Comparison of ENCODE assay signal across 15 cellular contexts in the genomic region with DNA sequence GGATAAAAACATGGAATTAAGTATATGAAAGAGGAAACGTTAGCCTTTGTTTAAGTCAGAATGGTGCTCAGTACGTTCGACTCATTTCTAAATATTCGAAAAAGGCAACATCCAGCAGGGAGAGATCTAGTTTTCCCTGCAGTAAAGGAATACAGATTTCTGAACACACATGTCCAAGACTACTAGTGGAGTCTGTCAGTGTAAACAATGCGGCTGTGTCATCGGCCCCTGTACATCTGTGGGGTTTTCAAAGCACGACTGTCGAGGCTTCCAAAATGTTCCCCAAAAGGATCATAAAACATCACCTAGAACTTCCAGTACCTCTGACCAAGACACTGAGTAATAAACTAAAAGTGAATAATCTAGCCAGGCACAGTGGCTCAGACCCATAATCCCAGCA.
DNase-seq lines count a peak whose midpoint lies in the region; ATAC-seq and TF ChIP-seq lines count a peak whose summit lies in the region.
"Had no signal": no experiment of that assay in that cellular context is flagged by ENCODE, and none has a peak within 500 bp of the region (broad histone marks: within the 10 kb centered on the region; RNA-seq: fewer than 3 reads in every experiment).

No MANE protein-coding gene starts in this region.

- H3K9me3 ChIP-seq in sigmoid colon: no peaks in the 10 kb centered on the region

- no peaks in the 10 kb centered on the region for H3K27me3 ChIP-seq in sigmoid colon
- H3K27me3 ChIP-seq: BLaER1 had no signal

- no peak overlapping the region for H3K27ac ChIP-seq in sigmoid colon
- H3K27ac ChIP-seq: BLaER1, GM23248 had no signal

- DNase-seq in stimulated activated naive CD8-positive, alpha-beta T cell treated with anti-CD3 and anti-CD28 coated beads, Interleukin-15, amount 100 ng/mL, for 72 hours: no peak
- DNase-seq in mesothelial cell of epicardium (ENCODE audit: low spot score in 2 of 2, unreplicated experiment in 2 of 2) (no peak), sigmoid colon (peak; percentile 57), D341Med (ENCODE audit: low spot score) (no peak), NK-92 (lab: John Stamatoyannopoulos, UW; ENCODE audit: unreplicated experiment) (no peak), NCI-H2107 treated with DMSO at 0.1 percent for 48 hours (lab: John Stamatoyannopoulos, UW; ENCODE audit: unreplicated experiment) (no peak)
- DNase-seq: 8988T; AML-193; CD4-positive, CD25-positive, alpha-beta regulatory T cell; DMS79; EL; GM23248 had no signal

- TF ChIP-seq EP300 in sigmoid colon (IDR thresholded peaks at IDR 0.05): no peak

- TF ChIP-seq CTCF in mesothelial cell of epicardium (IDR thresholded peaks at IDR 0.05; ENCODE audit: unreplicated experiment): no peak
- no peak for TF ChIP-seq CTCF in sigmoid colon (IDR thresholded peaks at IDR 0.05)

- no peak for ATAC-seq in stimulated activated naive CD8-positive, alpha-beta T cell treated with anti-CD3 and anti-CD28 coated beads, Interleukin-15, amount 100 ng/mL, for 72 hours
- ATAC-seq: HCT116 had no signal

- intact Hi-C loops in sigmoid colon (cut with DNase I): no loop called here

- peaks cover 13 to 26% (median 19%) of the 10 kb centered on the region in 4 donors for H3K36me3 ChIP-seq in sigmoid colon

- H3K9me3 Mint-ChIP-seq in stimulated activated naive CD8-positive, alpha-beta T cell treated with anti-CD3 and anti-CD28 coated beads, Interleukin-15, Interleukin-2, amounts not matched to agents 100 ng/mL and 50 ng/mL, for 24 hours: no peaks in the 10 kb centered on the region
- H3K9me3 Mint-ChIP-seq in stimulated activated naive CD8-positive, alpha-beta T cell treated with anti-CD3 and anti-CD28 coated beads, Interleukin-15, amount 100 ng/mL, for 72 hours: no peaks in the 10 kb centered on the region
- no peaks in the 10 kb centered on the region for H3K9me3 Mint-ChIP-seq in mesothelial cell of epicardium
- H3K9me3 Mint-ChIP-seq: CD4-positive, CD25-positive, alpha-beta regulatory T cell had no signal

- TF ChIP-seq POLR2A in sigmoid colon (IDR thresholded peaks at IDR 0.05): no peak

- H3K27ac Mint-ChIP-seq in stimulated activated naive CD8-positive, alpha-beta T cell treated with anti-CD3 and anti-CD28 coated beads, Interleukin-15, Interleukin-2, amounts not matched to agents 100 ng/mL and 50 ng/mL, for 24 hours: peak overlapping the region; percentile 26
- H3K27ac Mint-ChIP-seq in stimulated activated naive CD8-positive, alpha-beta T cell treated with anti-CD3 and anti-CD28 coated beads, Interleukin-15, amount 100 ng/mL, for 72 hours: no peak overlapping the region
- H3K27ac Mint-ChIP-seq in mesothelial cell of epicardium: peak overlapping the region; percentile 21
- H3K27ac Mint-ChIP-seq: CD4-positive, CD25-positive, alpha-beta regulatory T cell had no signal

- H3K36me3 Mint-ChIP-seq in stimulated activated naive CD8-positive, alpha-beta T cell treated with anti-CD3 and anti-CD28 coated beads, Interleukin-15, Interleukin-2, amounts not matched to agents 100 ng/mL and 50 ng/mL, for 24 hours (ENCODE audit: low read depth): peaks cover 18% of the 10 kb centered on the region
- peaks cover 15% of the 10 kb centered on the region for H3K36me3 Mint-ChIP-seq in mesothelial cell of epicardium
- H3K36me3 Mint-ChIP-seq: CD4-positive, CD25-positive, alpha-beta regulatory T cell had no signal

- H3K4me1 Mint-ChIP-seq in stimulated activated naive CD8-positive, alpha-beta T cell treated with anti-CD3 and anti-CD28 coated beads, Interleukin-15, Interleukin-2, amounts not matched to agents 100 ng/mL and 50 ng/mL, for 24 hours (ENCODE audit: low read depth): peaks cover 26% of the 10 kb centered on the region
- H3K4me1 Mint-ChIP-seq in stimulated activated naive CD8-positive, alpha-beta T cell treated with anti-CD3 and anti-CD28 coated beads, Interleukin-15, amount 100 ng/mL, for 72 hours: peaks cover 53% of the 10 kb centered on the region
- H3K4me1 Mint-ChIP-seq in mesothelial cell of epicardium: peaks cover 14% of the 10 kb centered on the region

- H3K4me1 ChIP-seq in sigmoid colon: peaks cover 0 to 25% (median 4%) of the 10 kb centered on the region in 4 donors

- no peak overlapping the region for H3K4me3 Mint-ChIP-seq in stimulated activated naive CD8-positive, alpha-beta T cell treated with anti-CD3 and anti-CD28 coated beads, Interleukin-15, Interleukin-2, amounts not matched to agents 100 ng/mL and 50 ng/mL, for 24 hours
- no peak overlapping the region for H3K4me3 Mint-ChIP-seq in stimulated activated naive CD8-positive, alpha-beta T cell treated with anti-CD3 and anti-CD28 coated beads, Interleukin-15, amount 100 ng/mL, for 72 hours
- no peak overlapping the region for H3K4me3 Mint-ChIP-seq in mesothelial cell of epicardium
- H3K4me3 Mint-ChIP-seq: CD4-positive, CD25-positive, alpha-beta regulatory T cell had no signal

- no peaks in the 10 kb centered on the region for H3K27me3 Mint-ChIP-seq in stimulated activated naive CD8-positive, alpha-beta T cell treated with anti-CD3 and anti-CD28 coated beads, Interleukin-15, Interleukin-2, amounts not matched to agents 100 ng/mL and 50 ng/mL, for 24 hours
- no peaks in the 10 kb centered on the region for H3K27me3 Mint-ChIP-seq in stimulated activated naive CD8-positive, alpha-beta T cell treated with anti-CD3 and anti-CD28 coated beads, Interleukin-15, amount 100 ng/mL, for 72 hours
- no peaks in the 10 kb centered on the region for H3K27me3 Mint-ChIP-seq in mesothelial cell of epicardium (ENCODE audit: low read depth)
- H3K27me3 Mint-ChIP-seq: CD4-positive, CD25-positive, alpha-beta regulatory T cell had no signal

- H3K4me3 ChIP-seq in sigmoid colon: no peak overlapping the region
- H3K4me3 ChIP-seq: BLaER1, GM23248 had no signal

- 80 to 90% methylated on average over 8 of the region's 8 CpGs for WGBS in sigmoid colon, 2 donors

Comparison
In these comparisons a context has a peak if more than half of its experiments do, and no peak if none do; other contexts are left out.
1. H3K27ac Mint-ChIP-seq: peak in stimulated activated naive CD8-positive, alpha-beta T cell treated with anti-CD3 and anti-CD28 coated beads, Interleukin-15, Interleukin-2, amounts not matched to agents 100 ng/mL and 50 ng/mL, for 24 hours (single experiment) and mesothelial cell of epicardium (single experiment); none in stimulated activated naive CD8-positive, alpha-beta T cell treated with anti-CD3 and anti-CD28 coated beads, Interleukin-15, amount 100 ng/mL, for 72 hours (0 of 2).